In the genomic region with DNA sequence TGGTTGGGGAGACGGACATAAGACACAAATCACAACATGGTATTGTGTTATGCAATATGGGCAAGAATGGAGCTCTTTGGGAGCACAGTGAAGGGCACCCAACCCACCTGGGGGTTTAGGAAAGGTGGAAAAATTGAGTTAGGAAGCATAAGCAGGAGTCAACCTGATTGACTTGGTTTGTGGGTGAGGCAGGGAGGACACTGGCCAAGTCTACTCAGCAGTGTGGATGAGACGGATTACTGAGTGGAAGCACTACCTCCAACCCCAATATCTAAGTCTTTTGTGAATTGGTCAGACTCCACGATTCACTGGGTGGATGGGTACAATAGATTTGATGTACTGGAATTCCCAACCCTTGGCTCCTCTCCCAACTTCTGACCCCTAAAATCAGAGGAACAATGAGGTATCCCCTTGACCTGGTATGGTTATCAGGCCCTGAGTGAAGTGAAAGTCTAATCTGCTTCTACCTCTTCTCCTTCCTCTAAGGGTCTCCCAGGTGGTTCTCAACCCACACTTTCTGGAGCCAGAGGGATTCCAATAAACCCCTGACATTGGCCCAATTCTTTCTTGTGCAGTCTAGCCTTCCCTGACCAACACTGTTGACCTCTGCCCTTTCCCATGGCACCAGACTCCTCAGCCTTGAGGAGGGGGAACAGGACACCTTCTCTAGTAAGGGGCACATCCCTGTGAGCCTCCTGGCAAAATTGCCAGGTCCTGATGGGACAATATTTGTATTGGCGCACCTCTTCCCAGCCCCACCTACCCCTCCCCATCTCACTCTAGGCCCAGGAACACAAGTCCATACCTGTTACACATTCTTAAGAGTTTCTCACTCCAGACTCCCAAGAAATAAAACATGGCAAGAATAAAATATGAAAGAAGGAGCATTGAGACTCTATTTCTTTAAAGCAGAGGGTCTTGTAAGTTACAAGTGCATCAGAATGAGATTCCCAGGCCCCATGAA, we compare ENCODE assay signal across 14 cellular contexts. TPM values are rescaled to one million over a fixed set of nuclear protein-coding genes. Genes with fewer than 3 reads are reported as not detected.
DNase-seq lines count a peak whose midpoint lies in the region; ATAC-seq, FAIRE-seq and TF ChIP-seq lines count a peak whose summit lies in the region.
"Had no signal": no experiment of that assay in that cellular context is flagged by ENCODE, and none has a peak within 500 bp of the region (broad histone marks: within the 10 kb centered on the region; RNA-seq: fewer than 3 reads in every experiment).

No MANE protein-coding gene starts in this region.

- no peak overlapping the region for H3K27ac ChIP-seq in CD4-positive, alpha-beta memory T cell (ENCODE audit: low read depth, low read length)
- no peak overlapping the region for H3K27ac ChIP-seq in endothelial cell of umbilical vein (ENCODE audit: insufficient read depth, low read depth, low read length)
- no peak overlapping the region for H3K27ac ChIP-seq in neural progenitor cell
- H3K27ac ChIP-seq in gastrocnemius medialis: peak overlapping the region in 1 of 4 donors; percentile 42
- H3K27ac ChIP-seq: parathyroid adenoma had no signal

- H3F3A ChIP-seq in neural progenitor cell (ENCODE audit: low read depth): peaks cover 16% of the 10 kb centered on the region

- H4K20me1 ChIP-seq in endothelial cell of umbilical vein (replicated peaks; ENCODE audit: control insufficient read depth, extremely low read depth, insufficient read depth, low read length): no peaks in the 10 kb centered on the region
- H4K20me1 ChIP-seq in neural progenitor cell (ENCODE audit: low read depth): peaks cover 28% of the 10 kb centered on the region

- no peak for FAIRE-seq in endothelial cell of umbilical vein (lab: Jason Lieb, UNC)

- H3K36me3 Mint-ChIP-seq in CD4-positive, alpha-beta memory T cell: peaks cover 3 to 8% of the 10 kb centered on the region in 2 donors
- peaks cover 22% of the 10 kb centered on the region for H3K36me3 Mint-ChIP-seq in neural progenitor cell

- dilution Hi-C loops in endothelial cell of umbilical vein (cut with MboI; ENCODE audit: extremely low pct_ligation_motif_present, low sequenced_read_pairs): no loop called here

- no peak overlapping the region for H3K4me3 ChIP-seq in CD4-positive, alpha-beta memory T cell (ENCODE audit: low read length in 2 of 2)
- no peak overlapping the region for H3K4me3 ChIP-seq in endothelial cell of umbilical vein (replicated peaks in 1 of 3; ENCODE audit: insufficient read depth in 1 of 3, low read depth in 1 of 3, low read length in 3 of 3)
- H3K4me3 ChIP-seq in neural progenitor cell: no peak overlapping the region
- no peak overlapping the region for H3K4me3 ChIP-seq in gastrocnemius medialis
- H3K4me3 ChIP-seq: lung had no signal

- no peak for TF ChIP-seq POLR2A in endothelial cell of umbilical vein (IDR thresholded peaks at IDR 0.05; ENCODE audit: low read depth, low read length)
- TF ChIP-seq POLR2A in gastrocnemius medialis (IDR thresholded peaks at IDR 0.05): no peak

- no TSS peak for BruUV-seq in endothelial cell of umbilical vein (replicated peaks; lab: Mats Ljungman, UMichigan)

- no peaks in the 10 kb centered on the region for H3K9me1 ChIP-seq in endothelial cell of umbilical vein (replicated peaks; ENCODE audit: control insufficient read depth, extremely low read depth, insufficient read depth, low read length)

- H3K27ac Mint-ChIP-seq in CD4-positive, alpha-beta memory T cell: peak overlapping the region in 4 of 7 donors; percentile 3 to 59 (median 39)
- no peak overlapping the region for H3K27ac Mint-ChIP-seq in neural progenitor cell

- ATAC-seq in HG02571 (IDR thresholded peaks at IDR 0.05; ENCODE audit: unreplicated experiment) (no peak), HG03039 (IDR thresholded peaks at IDR 0.05; ENCODE audit: unreplicated experiment) (no peak), gastrocnemius medialis (no peak)

- POLR2A ChIA-PET in CD4-positive, alpha-beta memory T cell (lab: Charles Lee; ENCODE audit: partially characterized antibody): no interaction called here
- POLR2A ChIA-PET in endothelial cell of umbilical vein (lab: Charles Lee): no interaction called here

- H3K9ac ChIP-seq in endothelial cell of umbilical vein (replicated peaks; ENCODE audit: extremely low read depth, insufficient read depth, low read length) (no peak overlapping the region), neural progenitor cell (no peak overlapping the region)
- H3K9ac ChIP-seq: parathyroid adenoma had no signal

- H3K9me3 Mint-ChIP-seq in CD4-positive, alpha-beta memory T cell: peaks cover 0 to 2% (median 0%) of the 10 kb centered on the region in 8 donors
- H3K9me3 Mint-ChIP-seq in neural progenitor cell: peaks cover 8% of the 10 kb centered on the region

- H3K4me1 ChIP-seq in CD4-positive, alpha-beta memory T cell (ENCODE audit: insufficient read depth, low read length): peaks cover 22% of the 10 kb centered on the region
- H3K4me1 ChIP-seq in endothelial cell of umbilical vein (ENCODE audit: control insufficient read depth, extremely low read depth, insufficient read depth, low read length): peaks cover 6% of the 10 kb centered on the region
- peaks cover 9% of the 10 kb centered on the region for H3K4me1 ChIP-seq in neural progenitor cell
- H3K4me1 ChIP-seq in gastrocnemius medialis: peaks cover 7 to 14% of the 10 kb centered on the region in 2 donors

- in situ Hi-C loops in gastrocnemius medialis (cut with MboI; ENCODE audit: low sequenced_read_pairs in 4 of 4): no loop called here

- no peak for DNase-seq in CD4-positive, alpha-beta memory T cell
- DNase-seq in LoVo (ENCODE audit: low spot score) (peak; percentile 16), endothelial cell of umbilical vein (ENCODE audit: low read depth, low spot score) (peak; percentile 8), neural progenitor cell (ENCODE audit: low spot score) (peak; percentile 51), gastrocnemius medialis (no peak), DMS153 treated with DMSO at 0.1 percent for 48 hours (lab: John Stamatoyannopoulos, UW; ENCODE audit: unreplicated experiment) (no peak)
- DNase-seq: C1 segment of cervical spinal cord, head of caudate nucleus, MM.1S, NCI-H2171 treated with DMSO at 0.1 percent for 48 hours had no signal

- no peak overlapping the region for H3K4me3 Mint-ChIP-seq in CD4-positive, alpha-beta memory T cell
- H3K4me3 Mint-ChIP-seq in neural progenitor cell: no peak overlapping the region

- H3K79me2 ChIP-seq in endothelial cell of umbilical vein (ENCODE audit: control insufficient read depth, insufficient read depth, low read length) (peaks cover 5% of the 10 kb centered on the region), neural progenitor cell (ENCODE audit: low read depth) (peaks cover 11% of the 10 kb centered on the region)
- H3K79me2 ChIP-seq: parathyroid adenoma had no signal

- TF ChIP-seq CTCF in endothelial cell of umbilical vein (IDR thresholded peaks at IDR 0.05; ENCODE audit: extremely low read depth in 1 of 2, insufficient read depth in 1 of 2, low read depth in 1 of 2, low read length in 2 of 2) (no peak), neural progenitor cell (IDR thresholded peaks at IDR 0.05) (no peak), gastrocnemius medialis (IDR thresholded peaks at IDR 0.05 in 4 of 5, conservative IDR thresholded peaks at IDR 0.05 in 1 of 5) (no peak)

- no peaks in the 10 kb centered on the region for H3K27me3 ChIP-seq in CD4-positive, alpha-beta memory T cell (ENCODE audit: insufficient read depth, low read length)
- H3K27me3 ChIP-seq in endothelial cell of umbilical vein (ENCODE audit: control insufficient read depth in 2 of 2, insufficient read depth in 2 of 2, low read length in 2 of 2) (no peaks in the 10 kb centered on the region), neural progenitor cell (peaks cover 30% of the 10 kb centered on the region), gastrocnemius medialis (peaks cover 0 to 6% (median 0%) of the 10 kb centered on the region in 3 donors)

- intact Hi-C loops in CD4-positive, alpha-beta memory T cell (cut with micrococcal nuclease): no loop called here
- intact Hi-C loops in endothelial cell of umbilical vein (cut with micrococcal nuclease): no loop called here
- intact Hi-C loops in gastrocnemius medialis (cut with DNase I; ENCODE audit: low total_unique reads): no loop called here

- H3K9me3 ChIP-seq in CD4-positive, alpha-beta memory T cell (ENCODE audit: control insufficient read depth in 1 of 2, low read length in 2 of 2): no peaks in the 10 kb centered on the region
- H3K9me3 ChIP-seq in endothelial cell of umbilical vein (replicated peaks; ENCODE audit: control insufficient read depth, insufficient read depth, low read length): no peaks in the 10 kb centered on the region
- H3K9me3 ChIP-seq in neural progenitor cell (ENCODE audit: low read depth): no peaks in the 10 kb centered on the region
- H3K9me3 ChIP-seq in gastrocnemius medialis: no peaks in the 10 kb centered on the region

- H2AFZ ChIP-seq in endothelial cell of umbilical vein (ENCODE audit: low read depth, low read length): no peak overlapping the region
- H2AFZ ChIP-seq in neural progenitor cell (replicated peaks): no peak overlapping the region
- H2AFZ ChIP-seq: parathyroid adenoma had no signal

- CTCF ChIA-PET in CD4-positive, alpha-beta memory T cell (lab: Charles Lee; ENCODE audit: partially characterized antibody): interaction anchor here (0.9 kb wide), 1 partner anchor 11 kb away, joined by 3 read pairs; no protein-coding TSS in a partner anchor
- CTCF ChIA-PET in endothelial cell of umbilical vein (lab: Charles Lee): interaction anchor here (1.0 kb wide), 1 partner anchor 21 kb away, joined by 3 read pairs; no protein-coding TSS in a partner anchor

- H3K27me3 Mint-ChIP-seq in CD4-positive, alpha-beta memory T cell: peaks cover 0 to 2% of the 10 kb centered on the region in 2 donors
- peaks cover 26% of the 10 kb centered on the region for H3K27me3 Mint-ChIP-seq in neural progenitor cell (ENCODE audit: insufficient read depth, low read depth)

- H3K4me1 Mint-ChIP-seq in CD4-positive, alpha-beta memory T cell: peaks cover 13 to 24% (median 20%) of the 10 kb centered on the region in 4 donors
- peaks cover 29% of the 10 kb centered on the region for H3K4me1 Mint-ChIP-seq in neural progenitor cell

- H3K36me3 ChIP-seq in CD4-positive, alpha-beta memory T cell (ENCODE audit: insufficient read depth, low read length): no peaks in the 10 kb centered on the region
- H3K36me3 ChIP-seq in endothelial cell of umbilical vein (ENCODE audit: control insufficient read depth in 2 of 2, extremely low read depth in 1 of 2, insufficient read depth in 2 of 2, low read length in 2 of 2) (peaks cover 0 to 3% of the 10 kb centered on the region in 2 experiments), neural progenitor cell (no peaks in the 10 kb centered on the region), gastrocnemius medialis (no peaks in the 10 kb centered on the region)

- H3K4me2 ChIP-seq in endothelial cell of umbilical vein (ENCODE audit: insufficient read depth, low read length) (no peak overlapping the region), neural progenitor cell (no peak overlapping the region)

RNA-seq across cellular contexts. Expression of gene EGR1, which starts 5.3 kb away (rescaled TPM):
- total RNA-seq in CD4-positive, alpha-beta memory T cell: 1 to 10 TPM; 1.1 TPM
- 1 to 10 TPM in 1 of 2 donors, not detected in 1; 1.4 TPM for polyA plus RNA-seq in CD4-positive, alpha-beta memory T cell
- total RNA-seq in endothelial cell of umbilical vein (5.5 and 12.7 TPM in 2 replicates), neural progenitor cell (ENCODE audit: low replicate concordance) (25.1 and 31.3 TPM in 2 replicates), gastrocnemius medialis (10 to 100 TPM in 1 of 4 donors, 1 to 10 TPM in 3; 1.1 to 16.4 (median 7.2) TPM)
- polyA plus RNA-seq in endothelial cell of umbilical vein: 6.5 and 7.2 TPM in 2 replicates
- polyA plus RNA-seq in endothelial cell of umbilical vein (2011; cell fraction: cytosol; rRNA removed): 6.2 and 12.4 TPM in 2 replicates
- 21.1 and 28.3 TPM in 2 replicates for polyA plus RNA-seq in endothelial cell of umbilical vein (2011; cell fraction: nucleus; rRNA removed)
- polyA plus RNA-seq in endothelial cell of umbilical vein (2012): 10.3 and 11.0 TPM in 2 replicates
- polyA minus RNA-seq in endothelial cell of umbilical vein: 6.2 and 6.7 TPM in 2 replicates
- polyA minus RNA-seq in endothelial cell of umbilical vein (2011; cell fraction: cytosol; rRNA and poly(A)+ RNA removed): 1.0 TPM
- polyA minus RNA-seq in endothelial cell of umbilical vein (2011; cell fraction: nucleus; rRNA and poly(A)+ RNA removed): 8.8 and 18.4 TPM in 2 replicates

RNA-seq across cellular contexts. Expression of gene REEP2, which starts 31.7 kb away (rescaled TPM):
- total RNA-seq in CD4-positive, alpha-beta memory T cell: not detected
- polyA plus RNA-seq in CD4-positive, alpha-beta memory T cell: under 1 TPM in 1 of 2 donors, not detected in 1; 0.57 TPM
- 4.0 and 4.4 TPM in 2 replicates for total RNA-seq in endothelial cell of umbilical vein
- 4.8 and 5.3 TPM in 2 replicates for polyA plus RNA-seq in endothelial cell of umbilical vein
- polyA plus RNA-seq in endothelial cell of umbilical vein (2011; cell fraction: cytosol; rRNA removed): 4.3 and 4.5 TPM in 2 replicates
- polyA plus RNA-seq in endothelial cell of umbilical vein (2011; cell fraction: nucleus; rRNA removed): 5.3 and 6.5 TPM in 2 replicates
- 2.4 and 3.5 TPM in 2 replicates for polyA plus RNA-seq in endothelial cell of umbilical vein (2012)
- 5.2 and 9.2 TPM in 2 replicates for polyA minus RNA-seq in endothelial cell of umbilical vein
- not detected for polyA minus RNA-seq in endothelial cell of umbilical vein (2011; cell fraction: cytosol; rRNA and poly(A)+ RNA removed)
- polyA minus RNA-seq in endothelial cell of umbilical vein (2011; cell fraction: nucleus; rRNA and poly(A)+ RNA removed): 1.1 and 1.9 TPM in 2 replicates
- 17.4 and 56.3 TPM in 2 replicates for total RNA-seq in neural progenitor cell (ENCODE audit: low replicate concordance)
- total RNA-seq in gastrocnemius medialis: 1 to 10 TPM; 1.2 to 7.4 (median 3.4) TPM

Comparison
In these comparisons a context has a peak if more than half of its experiments do, and no peak if none do; other contexts are left out.
1. DNase-seq: peak in LoVo (single experiment), endothelial cell of umbilical vein (single experiment) and neural progenitor cell (single experiment); none in CD4-positive, alpha-beta memory T cell (0 of 5), gastrocnemius medialis (0 of 2) and DMS153 treated with DMSO at 0.1 percent for 48 hours (single experiment).